In genomic region chr10:44310762-44311562, GRCh38 we compare ENCODE assay signal across 8 cellular contexts.
DNase-seq lines count a peak whose midpoint lies in the region; ATAC-seq, FAIRE-seq and TF ChIP-seq lines count a peak whose summit lies in the region.

No MANE protein-coding gene starts in this region.

- in situ Hi-C loops in mammary epithelial cell (cut with MboI; ENCODE audit: low sequenced_read_pairs in 2 of 2) = no loop called here

- peak overlapping the region; percentile 63 for H3K27ac ChIP-seq in CD8-positive, alpha-beta memory T cell (ENCODE audit: low read depth, low read length)
- peak overlapping the region; percentile 55; the same call in 1 of the 2 replicates for H3K27ac ChIP-seq in VCaP
- H3K27ac ChIP-seq in mammary epithelial cell (ENCODE audit: insufficient read depth, low read depth, low read length) = no peak overlapping the region
- no peak overlapping the region for H3K27ac ChIP-seq in keratinocyte (ENCODE audit: control insufficient read depth, insufficient read depth, low read length)

- H3K9me3 ChIP-seq in CD8-positive, alpha-beta memory T cell (ENCODE audit: low read length) = no peaks in the 10 kb centered on the region
- H3K9me3 ChIP-seq in mammary epithelial cell (replicated peaks; ENCODE audit: insufficient read depth, low read length) (peaks cover 4% of the 10 kb centered on the region), keratinocyte (ENCODE audit: control insufficient read depth, low read depth, low read length) (no peaks in the 10 kb centered on the region)

- CTCF ChIA-PET in CD8-positive, alpha-beta memory T cell (lab: Charles Lee) = interaction anchor here (0.7 to 2.0 kb wide), 5 partner anchors 9 to 625 kb away, joined by 3 to 9 read pairs (median 4); no protein-coding TSS in a partner anchor
- CTCF ChIA-PET in mammary epithelial cell (lab: Charles Lee; ENCODE audit: low non-redundant PET) = no interaction called here

- H3K27me3 ChIP-seq in CD8-positive, alpha-beta memory T cell (ENCODE audit: insufficient read depth, low read length, poor library complexity, severe bottlenecking) = no peaks in the 10 kb centered on the region
- H3K27me3 ChIP-seq in mammary epithelial cell (ENCODE audit: insufficient read depth, low read length) = no peaks in the 10 kb centered on the region
- H3K27me3 ChIP-seq in keratinocyte (ENCODE audit: control insufficient read depth, extremely low read depth, insufficient read depth, low read length) = peaks cover 11% of the 10 kb centered on the region

- DNase-seq in CD8-positive, alpha-beta memory T cell = peak; percentile 43 to 72 (median 61)
- DNase-seq in mammary epithelial cell (peak; percentile 11), keratinocyte (ENCODE audit: low read depth, low spot score) (no peak), H4 (ENCODE audit: low spot score) (no peak)
- DNase-seq in stimulated activated CD4-positive, alpha-beta T cell treated with anti-CD3 and anti-CD28 coated beads, Interleukin-15, amount 100 ng/mL, for 24 hours = peak; percentile 80

- POLR2A ChIA-PET in CD8-positive, alpha-beta memory T cell (lab: Charles Lee) = no interaction called here

- H3K9me3 Mint-ChIP-seq in CD8-positive, alpha-beta memory T cell = no peaks in the 10 kb centered on the region

- BruUV-seq in mammary epithelial cell (replicated peaks; lab: Mats Ljungman, UMichigan) = no TSS peak

- intact Hi-C loops in mammary epithelial cell (cut with micrococcal nuclease) = loop anchor here (5.0 kb wide), 1 partner anchor 619 kb away; no protein-coding TSS in a partner anchor

- no peak overlapping the region for H3K9ac ChIP-seq in mammary epithelial cell (ENCODE audit: insufficient read depth, low read length)
- H3K9ac ChIP-seq in keratinocyte (ENCODE audit: control insufficient read depth, extremely low read depth, insufficient read depth, low read length) = no peak overlapping the region

- H3K4me1 Mint-ChIP-seq in CD8-positive, alpha-beta memory T cell = peaks cover 14 to 15% (median 15%) of the 10 kb centered on the region in 3 donors

- no peaks in the 10 kb centered on the region for H3K4me1 ChIP-seq in CD8-positive, alpha-beta memory T cell (ENCODE audit: insufficient read depth, low read length)
- no peaks in the 10 kb centered on the region for H3K4me1 ChIP-seq in mammary epithelial cell (ENCODE audit: insufficient read depth, low read length)
- no peaks in the 10 kb centered on the region for H3K4me1 ChIP-seq in keratinocyte (ENCODE audit: control insufficient read depth, extremely low read depth, insufficient read depth, low read length)

- H2AFZ ChIP-seq in mammary epithelial cell (ENCODE audit: low read depth, low read length) (no peak overlapping the region), keratinocyte (ENCODE audit: control insufficient read depth, low read length) (peak overlapping the region; percentile 40)

- peaks cover 13 to 30% of the 10 kb centered on the region in 2 donors for H3K27me3 Mint-ChIP-seq in CD8-positive, alpha-beta memory T cell

- H3K4me2 ChIP-seq in mammary epithelial cell (ENCODE audit: insufficient read depth, low read depth, low read length) (no peak overlapping the region), keratinocyte (ENCODE audit: control insufficient read depth, extremely low read depth, insufficient read depth, low read depth, low read length) (peak overlapping the region; percentile 27)

- dilution Hi-C loops in mammary epithelial cell (cut with HindIII; ENCODE audit: low sequenced_read_pairs) = no loop called here
- dilution Hi-C loops in keratinocyte (cut with MboI; ENCODE audit: extremely low pct_ligation_motif_present, low sequenced_read_pairs) = no loop called here

- no peak for FAIRE-seq in keratinocyte (lab: Jason Lieb, UNC)

- H3K4me3 Mint-ChIP-seq in CD8-positive, alpha-beta memory T cell = peak overlapping the region; percentile 72 to 89 (median 84)

- H3K27ac Mint-ChIP-seq in CD8-positive, alpha-beta memory T cell = peak overlapping the region; percentile 70 to 99 (median 96)

- H4K20me1 ChIP-seq in mammary epithelial cell (ENCODE audit: insufficient read depth, low read length) (no peaks in the 10 kb centered on the region), keratinocyte (ENCODE audit: control insufficient read depth, extremely low read depth, insufficient read depth, low read length) (no peaks in the 10 kb centered on the region)

- no peaks in the 10 kb centered on the region for H3K36me3 ChIP-seq in CD8-positive, alpha-beta memory T cell (ENCODE audit: insufficient read depth, low read length)
- H3K36me3 ChIP-seq in mammary epithelial cell (ENCODE audit: insufficient read depth, low read length) (no peaks in the 10 kb centered on the region), keratinocyte (ENCODE audit: control insufficient read depth in 2 of 2, extremely low read depth in 1 of 2, insufficient read depth in 2 of 2, low read length in 2 of 2) (no peaks in the 10 kb centered on the region)

- no peaks in the 10 kb centered on the region for H3K36me3 Mint-ChIP-seq in CD8-positive, alpha-beta memory T cell

- WGBS in mammary epithelial cell (ENCODE audit: low coverage, missing lambda C conversion rate) = 13% methylated on average over 19 of the region's 58 CpGs

- no peaks in the 10 kb centered on the region for H3K79me2 ChIP-seq in mammary epithelial cell (ENCODE audit: insufficient read depth, low read length)
- H3K79me2 ChIP-seq in keratinocyte (ENCODE audit: control insufficient read depth, insufficient read depth, low read length) = no peaks in the 10 kb centered on the region

- H3K9me1 ChIP-seq in keratinocyte (ENCODE audit: control insufficient read depth, extremely low read depth, insufficient read depth, low read length) = no peaks in the 10 kb centered on the region

- ATAC-seq in GM19463 (IDR thresholded peaks at IDR 0.05; ENCODE audit: unreplicated experiment) (peak; percentile 85), HG03571 (IDR thresholded peaks at IDR 0.05; ENCODE audit: unreplicated experiment) (peak; percentile 87)

- TF ChIP-seq CTCF in VCaP (conservative IDR thresholded peaks at IDR 0.05) (peak; percentile 98), mammary epithelial cell (conservative IDR thresholded peaks at IDR 0.05 in 1 of 2, IDR thresholded peaks at IDR 0.05 in 1 of 2; ENCODE audit: extremely low read depth in 1 of 2, insufficient read depth in 1 of 2, low read depth in 1 of 2, low read length in 2 of 2) (peak in 1 of 2 donors; percentile 9), keratinocyte (optimal IDR thresholded peaks at IDR 0.05 in 1 of 3, IDR thresholded peaks at IDR 0.05 in 1 of 3, conservative IDR thresholded peaks at IDR 0.05 in 1 of 3; ENCODE audit: extremely low read depth in 1 of 3, insufficient read depth in 2 of 3, low read length in 3 of 3) (peak; percentile 37 to 88 (median 82))

- no peak overlapping the region for H3K4me3 ChIP-seq in CD8-positive, alpha-beta memory T cell (ENCODE audit: low read length)
- H3K4me3 ChIP-seq in mammary epithelial cell (replicated peaks in 1 of 3; ENCODE audit: insufficient read depth in 1 of 3, low read depth in 2 of 3, low read length in 3 of 3) (no peak overlapping the region), keratinocyte (ENCODE audit: control insufficient read depth in 2 of 3, extremely low read depth in 1 of 3, insufficient read depth in 2 of 3, low read depth in 1 of 3, low read length in 3 of 3) (no peak overlapping the region)

Comparison
In these comparisons a context has a peak if more than half of its experiments do, and no peak if none do; other contexts are left out.
1. DNase-seq: peak in CD8-positive, alpha-beta memory T cell (5 of 5), mammary epithelial cell (single experiment) and stimulated activated CD4-positive, alpha-beta T cell treated with anti-CD3 and anti-CD28 coated beads, Interleukin-15, amount 100 ng/mL, for 24 hours (single experiment); none in keratinocyte (single experiment) and H4 (single experiment).
2. H3K27ac ChIP-seq: peak in CD8-positive, alpha-beta memory T cell (single experiment) and VCaP (single experiment); none in mammary epithelial cell (single experiment) and keratinocyte (single experiment).